Comparison of ENCODE assay signal across 23 cellular contexts in the genomic region with DNA sequence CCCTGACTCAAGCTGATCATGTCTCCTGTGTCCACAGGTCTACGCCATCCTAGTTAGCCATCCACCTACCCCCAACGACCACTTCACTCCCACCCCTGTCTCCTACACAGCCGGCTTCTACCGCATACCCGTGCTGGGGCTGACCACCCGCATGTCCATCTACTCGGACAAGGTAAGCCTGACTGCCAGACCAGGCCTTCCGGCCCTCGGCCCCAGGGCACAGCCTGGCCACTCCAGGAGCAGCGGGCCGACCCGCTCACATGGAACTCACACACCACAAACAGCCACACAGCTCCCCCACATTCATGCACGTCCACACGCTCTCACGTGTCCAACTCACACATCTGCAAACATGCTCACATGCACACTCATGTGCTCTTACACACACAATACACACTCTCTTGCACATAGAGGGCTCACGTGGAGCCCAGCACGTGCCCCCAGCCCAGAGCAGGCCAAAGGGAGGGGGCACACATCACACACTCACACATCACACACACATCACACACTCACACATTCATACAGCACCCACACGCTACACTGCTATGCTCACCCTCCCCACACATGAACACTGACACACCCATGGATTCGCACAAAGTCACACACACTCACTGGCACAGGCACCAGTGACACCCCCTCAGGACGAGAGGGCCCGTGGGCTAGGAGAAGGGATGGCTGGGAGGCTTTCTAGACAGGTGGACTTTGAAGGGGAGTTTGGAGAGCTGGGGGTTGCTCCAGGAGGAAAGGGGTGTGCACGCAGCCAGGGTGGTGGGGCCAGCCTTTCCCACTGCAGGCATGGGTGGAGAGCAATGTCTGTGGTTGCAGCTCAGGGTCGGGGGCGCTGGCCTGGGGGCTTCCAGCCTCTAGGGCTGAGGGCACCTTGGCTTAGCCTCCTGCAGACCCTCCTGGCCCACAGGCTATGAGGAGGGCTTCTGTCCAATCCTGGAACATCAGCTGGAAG. TPM values are rescaled to one million over a fixed set of nuclear protein-coding genes. Genes with fewer than 3 reads are reported as not detected.
"Had no signal": no experiment of that assay in that cellular context is flagged by ENCODE, and none has a peak within 500 bp of the region (broad histone marks: within the 10 kb centered on the region; RNA-seq: fewer than 3 reads in every experiment).

No MANE protein-coding gene starts in this region.

- DNase-seq: activated CD4-positive, alpha-beta memory T cell treated with anti-CD3 and anti-CD28 coated beads for 36 hours; activated CD4-positive, alpha-beta T cell treated with anti-CD3 and anti-CD28 coated beads for 36 hours; activated naive CD8-positive, alpha-beta T cell treated with anti-CD3 and anti-CD28 coated beads, Interleukin-2, amount 10 ng/mL, durations not matched to agents 7 days and 5 days; activated T-cell treated with anti-CD3 and anti-CD28 coated beads for 4 hours; anterior cingulate cortex; effector memory CD4-positive, alpha-beta T cell; esophagus squamous epithelium; left colon; lower lobe of right lung; occipital lobe; stimulated activated CD4-positive, alpha-beta T cell treated with anti-CD3 and anti-CD28 coated beads, Interleukin-12 subunit alpha, Interleukin-12 subunit beta, amount 100 ng/mL, for 4 hours; stimulated activated CD4-positive, alpha-beta T cell treated with anti-CD3 and anti-CD28 coated beads, Interleukin-1b, Interleukin-23, amount 100 ng/mL, for 48 hours; stimulated activated CD8-positive, alpha-beta memory T cell treated with anti-CD3 and anti-CD28 coated beads, Interleukin-4, amount 100 ng/mL, for 48 hours; stimulated activated naive CD4-positive, alpha-beta T cell; thyroid gland had no signal

- H3K9me3 ChIP-seq: esophagus squamous epithelium, lower lobe of right lung, thyroid gland had no signal

- H3K27ac ChIP-seq: esophagus squamous epithelium, hepatocyte, lower lobe of right lung, thyroid gland had no signal

- H3K36me3 ChIP-seq: esophagus squamous epithelium, lower lobe of right lung, thyroid gland had no signal

- FAIRE-seq: islet of Langerhans, TTC549 had no signal

- ATAC-seq: activated CD4-positive, alpha-beta T cell treated with anti-CD3 and anti-CD28 coated beads for 36 hours; left colon; lower lobe of right lung; natural killer cell treated with Interleukin-12 subunit alpha and Interleukin-12 subunit beta and Interleukin-15 and Interleukin-18, amount 100 ng/mL, for 72 hours had no signal

- H3K4me3 ChIP-seq: esophagus squamous epithelium, hepatocyte, lower lobe of right lung, thyroid gland had no signal

RNA-seq across cellular contexts. Expression of a gene that starts 3.3 kb away (rescaled TPM):
- total RNA-seq: activated CD4-positive, alpha-beta memory T cell treated with anti-CD3 and anti-CD28 coated beads for 36 hours; activated naive CD8-positive, alpha-beta T cell treated with anti-CD3 and anti-CD28 coated beads, Interleukin-2, amount 10 ng/mL, durations not matched to agents 7 days and 5 days; hepatocyte; mesenteric fat pad; posterior vena cava; thyroid gland had no signal
- polyA plus RNA-seq: hepatocyte had no signal

RNA-seq across cellular contexts. Expression of a gene that starts 27.6 kb away (rescaled TPM):
- total RNA-seq: activated CD4-positive, alpha-beta memory T cell treated with anti-CD3 and anti-CD28 coated beads for 36 hours; activated CD4-positive, alpha-beta T cell treated with anti-CD3 and anti-CD28 coated beads for 36 hours; activated naive CD8-positive, alpha-beta T cell treated with anti-CD3 and anti-CD28 coated beads, Interleukin-2, amount 10 ng/mL, durations not matched to agents 7 days and 5 days; mesenteric fat pad; natural killer cell treated with Interleukin-12 subunit alpha and Interleukin-12 subunit beta and Interleukin-15 and Interleukin-18, amount 100 ng/mL, for 72 hours; posterior vena cava; T-helper 2 cell treated with Interferon-gamma antibody and Interleukin-4, amounts not matched to agents 100 ng/mL and 5 ng/mL, for 36 hours; thyroid gland; urinary bladder had no signal
- polyA plus RNA-seq: urinary bladder had no signal

RNA-seq across cellular contexts. Expression of a gene that starts 29.6 kb away (rescaled TPM):
- total RNA-seq: activated CD4-positive, alpha-beta memory T cell treated with anti-CD3 and anti-CD28 coated beads for 36 hours; activated CD4-positive, alpha-beta T cell treated with anti-CD3 and anti-CD28 coated beads for 36 hours; activated naive CD8-positive, alpha-beta T cell treated with anti-CD3 and anti-CD28 coated beads, Interleukin-2, amount 10 ng/mL, durations not matched to agents 7 days and 5 days; esophagus squamous epithelium; hepatocyte; lower lobe of right lung; mesenteric fat pad; natural killer cell treated with Interleukin-12 subunit alpha and Interleukin-12 subunit beta and Interleukin-15 and Interleukin-18, amount 100 ng/mL, for 72 hours; occipital lobe; posterior vena cava; T-helper 2 cell treated with Interferon-gamma antibody and Interleukin-4, amounts not matched to agents 100 ng/mL and 5 ng/mL, for 36 hours; thyroid gland; urinary bladder had no signal
- polyA plus RNA-seq: hepatocyte, urinary bladder had no signal
